Comparison of ENCODE assay signal across 8 cellular contexts in genomic region chr1:19483261-19483660, GRCh38. TPM values are rescaled to one million over a fixed set of nuclear protein-coding genes. Genes with fewer than 3 reads are reported as not detected.
A peak's percentile ranks its signal among the peaks of the same experiment; 100 is the strongest.
DNase-seq lines count a peak whose midpoint lies in the region; FAIRE-seq and TF ChIP-seq lines count a peak whose summit lies in the region.

No MANE protein-coding gene starts in this region.

- no peak for TF ChIP-seq POLR2A in GM12891 (IDR thresholded peaks at IDR 0.05; ENCODE audit: low read depth, low read length)
- peak in 1 of 4 donors; percentile 45 for TF ChIP-seq POLR2A in esophagus squamous epithelium (IDR thresholded peaks at IDR 0.05)
- no peak for TF ChIP-seq POLR2A in H54 (IDR thresholded peaks at IDR 0.05; ENCODE audit: low read depth, low read length)

- 44 to 46% methylated on average over 3 of the region's 3 CpGs for WGBS in esophagus squamous epithelium, 2 donors

- H3K36me3 ChIP-seq in esophagus squamous epithelium (peaks cover 0 to 27% (median 0%) of the 10 kb centered on the region in 3 donors), skeletal muscle tissue (ENCODE audit: control insufficient read depth in 3 of 3, insufficient read depth in 3 of 3, low read length in 3 of 3) (peaks cover 0 to 10% (median 1%) of the 10 kb centered on the region in 3 donors)

- no peaks in the 10 kb centered on the region for H3K9me3 ChIP-seq in esophagus squamous epithelium
- no peaks in the 10 kb centered on the region for H3K9me3 ChIP-seq in skeletal muscle tissue (ENCODE audit: control insufficient read depth in 3 of 3, low read length in 3 of 3)

- DNase-seq in GM12891 (ENCODE audit: insufficient read length, low spot score), result no peak
- no peak for DNase-seq in esophagus squamous epithelium (lab: John Stamatoyannopoulos, UW)
- no peak for DNase-seq in H54 (ENCODE audit: insufficient read length, low spot score)
- no peak for DNase-seq in GM19240 (ENCODE audit: insufficient read length, low spot score)
- DNase-seq in NCI-H524 treated with DMSO at 0.1 percent for 48 hours (lab: John Stamatoyannopoulos, UW), result no peak
- no peak for DNase-seq in NCI-H1930 (lab: John Stamatoyannopoulos, UW)

- H3K27ac ChIP-seq in esophagus squamous epithelium, result peak overlapping the region; percentile 99 to 100 (median 100)
- peak overlapping the region; percentile 99 for H3K27ac ChIP-seq in skeletal muscle tissue (ENCODE audit: low read depth, low read length)

- no peaks in the 10 kb centered on the region for H3K27me3 Mint-ChIP-seq in T-helper 1 cell treated with Interleukin-12 subunit alpha and Interleukin-12 subunit beta and Interleukin-4 antibody, amounts not matched to agents 30 μg/mL and 1 μg/mL, for 36 hours (ENCODE audit: low read depth)

- H3K27ac Mint-ChIP-seq in T-helper 1 cell treated with Interleukin-12 subunit alpha and Interleukin-12 subunit beta and Interleukin-4 antibody, amounts not matched to agents 30 μg/mL and 1 μg/mL, for 36 hours, result peak overlapping the region; percentile 88

- H3K4me1 ChIP-seq in esophagus squamous epithelium (peaks cover 47 to 88% (median 72%) of the 10 kb centered on the region in 3 donors), skeletal muscle tissue (ENCODE audit: control insufficient read depth in 3 of 3, insufficient read depth in 3 of 3, low read length in 3 of 3) (peaks cover 71 to 86% (median 74%) of the 10 kb centered on the region in 3 donors)

- H3K4me3 ChIP-seq in esophagus squamous epithelium (peak overlapping the region; percentile 89 to 100 (median 96)), skeletal muscle tissue (ENCODE audit: low read length in 3 of 3) (peak overlapping the region in 2 of 3 donors; percentile 88 to 98)

- TF ChIP-seq CTCF in esophagus squamous epithelium (IDR thresholded peaks at IDR 0.05), result no peak

- peak overlapping the region; percentile 95 for H3K4me3 Mint-ChIP-seq in T-helper 1 cell treated with Interleukin-12 subunit alpha and Interleukin-12 subunit beta and Interleukin-4 antibody, amounts not matched to agents 30 μg/mL and 1 μg/mL, for 36 hours

- FAIRE-seq in GM12891 (lab: Jason Lieb, UNC) (peak; percentile 74), H54 (lab: Jason Lieb, UNC) (no peak)

- H3K36me3 Mint-ChIP-seq in T-helper 1 cell treated with Interleukin-12 subunit alpha and Interleukin-12 subunit beta and Interleukin-4 antibody, amounts not matched to agents 30 μg/mL and 1 μg/mL, for 36 hours (ENCODE audit: low read depth), result peaks cover 22% of the 10 kb centered on the region

- intact Hi-C loops in esophagus squamous epithelium (cut with DNase I), result loop anchor here (10.0 kb wide), 2 partner anchors 88 to 172 kb away; no protein-coding TSS in a partner anchor

- no peaks in the 10 kb centered on the region for H3K9me3 Mint-ChIP-seq in T-helper 1 cell treated with Interleukin-12 subunit alpha and Interleukin-12 subunit beta and Interleukin-4 antibody, amounts not matched to agents 30 μg/mL and 1 μg/mL, for 36 hours

- H3K27me3 ChIP-seq in esophagus squamous epithelium (no peaks in the 10 kb centered on the region), skeletal muscle tissue (ENCODE audit: control insufficient read depth in 3 of 3, insufficient read depth in 3 of 3, low read length in 3 of 3) (no peaks in the 10 kb centered on the region)

- H3K4me1 Mint-ChIP-seq in T-helper 1 cell treated with Interleukin-12 subunit alpha and Interleukin-12 subunit beta and Interleukin-4 antibody, amounts not matched to agents 30 μg/mL and 1 μg/mL, for 36 hours (ENCODE audit: low read depth), result peaks cover 61% of the 10 kb centered on the region

- peak overlapping the region; percentile 25 to 98 (median 98) for H3K9ac ChIP-seq in skeletal muscle tissue (ENCODE audit: low read depth in 1 of 3, low read length in 3 of 3)

TF ChIP-seq in GM12891, 5 proteins besides CTCF, POLR2A, EP300 and RAD21:
- no peak for TF ChIP-seq SPI1 (IDR thresholded peaks at IDR 0.05; ENCODE audit: low read depth, low read length)
- no peak for TF ChIP-seq POLR2AphosphoS5 (IDR thresholded peaks at IDR 0.05; ENCODE audit: low read depth, low read length)
- no peak for TF ChIP-seq PAX5 (IDR thresholded peaks at IDR 0.05; ENCODE audit: insufficient read depth, low read length, severe bottlenecking)
- TF ChIP-seq TAF1 (IDR thresholded peaks at IDR 0.05; ENCODE audit: low read depth, low read length), result no peak
- no peak for TF ChIP-seq POU2F2 (IDR thresholded peaks at IDR 0.05; ENCODE audit: low read depth, low read length)

RNA-seq across cellular contexts. Expression of gene CAPZB, which starts 2.1 kb away (rescaled TPM):
- polyA plus RNA-seq in GM12891 (2012; ENCODE audit: low read depth, missing spikeins), result 305 TPM
- total RNA-seq in esophagus squamous epithelium (100 to 1,000 TPM in 3 of 4 donors, 10 to 100 TPM in 1; 89.4 to 146 (median 126) TPM), skeletal muscle tissue (67.3 TPM)
